In the genomic region with DNA sequence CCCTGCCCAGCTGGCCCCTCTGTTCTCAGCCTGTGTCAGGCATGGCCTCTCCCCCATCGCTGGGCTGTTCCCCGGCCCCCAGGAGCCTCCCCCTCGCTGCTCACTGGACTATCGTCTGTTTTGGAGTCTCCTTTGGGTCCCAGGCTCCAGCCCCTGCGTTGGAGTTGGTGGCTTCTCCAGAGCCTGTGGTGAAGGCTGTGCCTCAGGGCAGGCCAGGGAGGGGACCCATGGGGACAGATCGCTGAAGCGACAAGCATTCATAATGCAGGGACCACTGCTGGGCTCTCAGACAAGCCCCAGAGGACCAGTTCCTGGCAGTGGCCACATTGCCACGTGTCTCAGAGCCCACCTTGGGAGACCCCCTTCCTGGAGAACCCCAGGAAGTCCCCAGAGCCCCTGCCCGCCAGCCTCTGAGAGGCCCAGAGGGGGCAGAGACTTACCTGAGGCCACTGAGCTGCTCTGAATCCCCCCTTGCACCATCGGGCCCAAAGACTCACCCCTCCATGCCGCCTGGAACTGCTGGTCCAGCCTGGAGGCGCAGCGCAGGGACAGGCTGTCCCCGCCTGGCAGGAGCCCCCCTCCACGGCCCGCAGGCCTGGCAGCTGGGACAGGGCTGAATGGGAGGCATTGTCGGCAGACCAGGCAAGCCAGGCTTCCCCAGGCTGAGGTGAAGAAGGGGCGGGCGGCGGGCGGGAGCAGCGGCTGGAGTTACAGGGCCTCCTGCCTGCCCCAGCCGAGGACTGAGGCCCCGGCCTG, we compare ENCODE assay signal across 12 cellular contexts. TPM values are rescaled to one million over a fixed set of nuclear protein-coding genes. Genes with fewer than 3 reads are reported as not detected.
DNase-seq lines count a peak whose midpoint lies in the region; ATAC-seq and TF ChIP-seq lines count a peak whose summit lies in the region.
"Had no signal": no experiment of that assay in that cellular context is flagged by ENCODE, and none has a peak within 500 bp of the region (broad histone marks: within the 10 kb centered on the region; RNA-seq: fewer than 3 reads in every experiment).

A gene with protein sequence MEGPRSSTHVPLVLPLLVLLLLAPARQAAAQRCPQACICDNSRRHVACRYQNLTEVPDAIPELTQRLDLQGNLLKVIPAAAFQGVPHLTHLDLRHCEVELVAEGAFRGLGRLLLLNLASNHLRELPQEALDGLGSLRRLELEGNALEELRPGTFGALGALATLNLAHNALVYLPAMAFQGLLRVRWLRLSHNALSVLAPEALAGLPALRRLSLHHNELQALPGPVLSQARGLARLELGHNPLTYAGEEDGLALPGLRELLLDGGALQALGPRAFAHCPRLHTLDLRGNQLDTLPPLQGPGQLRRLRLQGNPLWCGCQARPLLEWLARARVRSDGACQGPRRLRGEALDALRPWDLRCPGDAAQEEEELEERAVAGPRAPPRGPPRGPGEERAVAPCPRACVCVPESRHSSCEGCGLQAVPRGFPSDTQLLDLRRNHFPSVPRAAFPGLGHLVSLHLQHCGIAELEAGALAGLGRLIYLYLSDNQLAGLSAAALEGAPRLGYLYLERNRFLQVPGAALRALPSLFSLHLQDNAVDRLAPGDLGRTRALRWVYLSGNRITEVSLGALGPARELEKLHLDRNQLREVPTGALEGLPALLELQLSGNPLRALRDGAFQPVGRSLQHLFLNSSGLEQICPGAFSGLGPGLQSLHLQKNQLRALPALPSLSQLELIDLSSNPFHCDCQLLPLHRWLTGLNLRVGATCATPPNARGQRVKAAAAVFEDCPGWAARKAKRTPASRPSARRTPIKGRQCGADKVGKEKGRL (minus strand): TSS at position 555 of the 756 bp plus-strand sequence. CDS start 50 bp downstream, at position 505.

- CTCF ChIA-PET in WTC11 (lab: Charles Lee): no interaction called here

- H3K4me1 ChIP-seq in sigmoid colon (peaks cover 0 to 26% (median 25%) of the 10 kb centered on the region in 4 donors), smooth muscle cell (ENCODE audit: low read depth) (no peaks in the 10 kb centered on the region)

- no peak for ATAC-seq in WTC11
- ATAC-seq: foreskin keratinocyte had no signal

- no peak within 1 kb of the TSS for H3K4me2 ChIP-seq in smooth muscle cell

- TF ChIP-seq POLR2A in sigmoid colon (IDR thresholded peaks at IDR 0.05): no peak

- H2AFZ ChIP-seq in smooth muscle cell (ENCODE audit: low read depth): no peak within 1 kb of the TSS

- TF ChIP-seq EP300 in sigmoid colon (IDR thresholded peaks at IDR 0.05): no peak

- 68 to 71% methylated on average over 24 of the region's 24 CpGs for WGBS in sigmoid colon, 2 donors
- WGBS in smooth muscle cell (ENCODE audit: low lambda C conversion rate): 82% methylated on average over 23 of the region's 24 CpGs

- H3K27me3 Mint-ChIP-seq in WTC11 (ENCODE audit: low read depth): no peaks in the 10 kb centered on the region; the same call in none of the 2 replicates

- DNase-seq in NCI-H2227 (lab: John Stamatoyannopoulos, UW; ENCODE audit: unreplicated experiment) (peak; percentile 13), NCI-H2227 treated with DMSO at 0.1 percent for 48 hours (lab: John Stamatoyannopoulos, UW) (no peak), WTC11 (ENCODE audit: low spot score) (peak; percentile 30), hippocampal formation (lab: John Stamatoyannopoulos, UW) (peak; percentile 93 to 98), sigmoid colon (peak; percentile 82), NCI-H226 (no peak), smooth muscle cell (lab: John Stamatoyannopoulos, UW; ENCODE audit: unreplicated experiment) (no peak), GDM1 (lab: John Stamatoyannopoulos, UW) (no peak)
- DNase-seq: activated T-cell treated with anti-CD3 and anti-CD28 coated beads, Interleukin-2, amount 50 U/mL, for 48 hours; foreskin keratinocyte; spleen had no signal

- H3K4me3 Mint-ChIP-seq in WTC11: no peak within 1 kb of the TSS

- H3K79me2 ChIP-seq in smooth muscle cell (ENCODE audit: low read depth): no peaks in the 10 kb centered on the region

- TF ChIP-seq CTCF in WTC11 (IDR thresholded peaks at IDR 0.05): no peak
- no peak for TF ChIP-seq CTCF in sigmoid colon (IDR thresholded peaks at IDR 0.05)
- TF ChIP-seq CTCF in smooth muscle cell (IDR thresholded peaks at IDR 0.05; ENCODE audit: borderline replicate concordance, insufficient read depth, poor library complexity, severe bottlenecking): no peak

- H3K27ac Mint-ChIP-seq in WTC11: 0 out of 2 replicates have a peak within 1 kb of the TSS, but pooled peaks have one; percentile 63

- H3K4me1 Mint-ChIP-seq in WTC11: peaks cover 16% of the 10 kb centered on the region

- H3K9me3 Mint-ChIP-seq in WTC11: peaks cover 3% of the 10 kb centered on the region; the same call in 1 of the 2 replicates

- H4K20me1 ChIP-seq in smooth muscle cell (ENCODE audit: low read depth): no peaks in the 10 kb centered on the region

- H3K4me3 ChIP-seq in sigmoid colon (peak within 1 kb of the TSS in 2 of 4 donors; percentile 10 to 15), smooth muscle cell (no peak within 1 kb of the TSS)
- H3K4me3 ChIP-seq: coronary artery, spleen had no signal

- no peaks in the 10 kb centered on the region for H3F3A ChIP-seq in smooth muscle cell (ENCODE audit: low read depth)

- H3K36me3 ChIP-seq in sigmoid colon (peaks cover 0 to under 1% (median 0%) of the 10 kb centered on the region in 4 donors), smooth muscle cell (ENCODE audit: low read depth) (no peaks in the 10 kb centered on the region)

- H3K27me3 ChIP-seq in sigmoid colon: no peaks in the 10 kb centered on the region
- H3K27me3 ChIP-seq in smooth muscle cell (ENCODE audit: low read depth): no peaks in the 10 kb centered on the region
- H3K27me3 ChIP-seq: foreskin keratinocyte, spleen had no signal

- POLR2A ChIA-PET in WTC11 (lab: Charles Lee): no interaction called here

- no peak within 1 kb of the TSS for H3K9ac ChIP-seq in smooth muscle cell (ENCODE audit: low read depth)

- H3K27ac ChIP-seq in sigmoid colon (peak within 1 kb of the TSS; percentile 22 to 62 (median 46)), smooth muscle cell (ENCODE audit: low read depth) (no peak within 1 kb of the TSS)
- H3K27ac ChIP-seq: foreskin keratinocyte, spleen had no signal

- H3K36me3 Mint-ChIP-seq in WTC11: no peaks in the 10 kb centered on the region

- intact Hi-C loops in sigmoid colon (cut with DNase I): no loop called here

- H3K9me3 ChIP-seq in sigmoid colon: no peaks in the 10 kb centered on the region
- H3K9me3 ChIP-seq in smooth muscle cell (replicated peaks; ENCODE audit: low read depth): no peaks in the 10 kb centered on the region
- H3K9me3 ChIP-seq: spleen had no signal

TF ChIP-seq in WTC11, 78 proteins besides CTCF, POLR2A, EP300 and RAD21:
- TF ChIP-seq USF2 (CRISPR knock-in tag; IDR thresholded peaks at IDR 0.05) (no peak), EMX1 (CRISPR knock-in tag; IDR thresholded peaks at IDR 0.05) (no peak), ZNF263 (CRISPR knock-in tag; IDR thresholded peaks at IDR 0.05; ENCODE audit: low read depth) (no peak), FOXJ3 (CRISPR knock-in tag; IDR thresholded peaks at IDR 0.05; ENCODE audit: borderline replicate concordance) (no peak), JAZF1 (CRISPR knock-in tag; IDR thresholded peaks at IDR 0.05) (no peak), TEAD1 (CRISPR knock-in tag; IDR thresholded peaks at IDR 0.05) (no peak)

RNA-seq across cellular contexts. Expression of the gene that starts here (rescaled TPM):
- total RNA-seq in WTC11 (2021): 1.2 to 1.7 TPM (median 1.5 TPM) in 3 replicates
- 10 to 100 TPM in 3 of 4 donors, 1 to 10 TPM in 1; 3.3 to 25.5 (median 16.5) TPM for total RNA-seq in sigmoid colon
- polyA plus RNA-seq in sigmoid colon: 1 to 10 TPM in 2 of 3 donors, under 1 TPM in 1; 0.46 to 4.2 (median 2.1) TPM
- 1.2 TPM in 1 of 2 replicates, not detected in the other for total RNA-seq in smooth muscle cell
- polyA plus RNA-seq in smooth muscle cell: 0.17 and 2.2 TPM in 2 replicates

Comparison
In these comparisons a context has a peak if more than half of its experiments do, and no peak if none do; other contexts are left out.
1. DNase-seq: peak in NCI-H2227 (single experiment), WTC11 (single experiment), hippocampal formation (2 of 2) and sigmoid colon (single experiment); none in NCI-H2227 treated with DMSO at 0.1 percent for 48 hours (single experiment), NCI-H226 (single experiment), smooth muscle cell (single experiment) and GDM1 (single experiment).